1 cellular context compared by ENCODE assay signal in the genomic region with DNA sequence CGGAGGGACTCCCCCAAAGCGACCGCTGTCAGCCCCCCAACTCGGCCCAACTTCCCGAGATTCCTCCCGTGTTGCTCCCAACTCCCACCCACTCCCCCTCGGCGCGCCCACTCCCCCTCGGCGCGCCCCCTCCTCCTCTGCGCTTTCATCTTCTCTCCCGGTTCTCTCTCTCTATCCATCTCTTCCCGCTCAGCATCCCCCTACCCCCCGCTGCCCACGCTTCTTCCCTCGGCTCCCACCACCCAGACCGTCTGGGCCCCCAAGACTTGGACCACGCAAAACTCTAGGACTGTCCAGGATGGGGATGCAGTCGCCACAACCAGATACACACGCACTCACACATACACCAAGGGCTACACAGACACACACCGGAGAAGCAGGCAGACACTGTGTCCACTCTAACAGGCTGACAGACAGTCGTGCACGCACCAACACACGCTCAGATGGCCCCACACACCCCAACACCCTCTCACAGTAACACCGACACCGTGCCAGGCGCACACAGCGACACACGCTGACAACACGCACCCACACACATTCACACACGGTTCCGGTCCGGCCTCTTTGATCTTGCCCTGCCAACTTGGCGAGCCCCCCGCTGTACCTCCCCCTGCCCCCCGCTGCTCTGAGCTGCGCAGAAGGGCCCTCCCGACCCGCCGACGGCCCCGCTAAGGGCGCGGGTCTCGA.
TF ChIP-seq lines count a peak whose summit lies in the region.

No MANE protein-coding gene starts in this region.

TF ChIP-seq in HEK293, 187 proteins besides CTCF, POLR2A, EP300 and RAD21 (continued from another document and continues in another):
- TF ChIP-seq, protein P1, sequence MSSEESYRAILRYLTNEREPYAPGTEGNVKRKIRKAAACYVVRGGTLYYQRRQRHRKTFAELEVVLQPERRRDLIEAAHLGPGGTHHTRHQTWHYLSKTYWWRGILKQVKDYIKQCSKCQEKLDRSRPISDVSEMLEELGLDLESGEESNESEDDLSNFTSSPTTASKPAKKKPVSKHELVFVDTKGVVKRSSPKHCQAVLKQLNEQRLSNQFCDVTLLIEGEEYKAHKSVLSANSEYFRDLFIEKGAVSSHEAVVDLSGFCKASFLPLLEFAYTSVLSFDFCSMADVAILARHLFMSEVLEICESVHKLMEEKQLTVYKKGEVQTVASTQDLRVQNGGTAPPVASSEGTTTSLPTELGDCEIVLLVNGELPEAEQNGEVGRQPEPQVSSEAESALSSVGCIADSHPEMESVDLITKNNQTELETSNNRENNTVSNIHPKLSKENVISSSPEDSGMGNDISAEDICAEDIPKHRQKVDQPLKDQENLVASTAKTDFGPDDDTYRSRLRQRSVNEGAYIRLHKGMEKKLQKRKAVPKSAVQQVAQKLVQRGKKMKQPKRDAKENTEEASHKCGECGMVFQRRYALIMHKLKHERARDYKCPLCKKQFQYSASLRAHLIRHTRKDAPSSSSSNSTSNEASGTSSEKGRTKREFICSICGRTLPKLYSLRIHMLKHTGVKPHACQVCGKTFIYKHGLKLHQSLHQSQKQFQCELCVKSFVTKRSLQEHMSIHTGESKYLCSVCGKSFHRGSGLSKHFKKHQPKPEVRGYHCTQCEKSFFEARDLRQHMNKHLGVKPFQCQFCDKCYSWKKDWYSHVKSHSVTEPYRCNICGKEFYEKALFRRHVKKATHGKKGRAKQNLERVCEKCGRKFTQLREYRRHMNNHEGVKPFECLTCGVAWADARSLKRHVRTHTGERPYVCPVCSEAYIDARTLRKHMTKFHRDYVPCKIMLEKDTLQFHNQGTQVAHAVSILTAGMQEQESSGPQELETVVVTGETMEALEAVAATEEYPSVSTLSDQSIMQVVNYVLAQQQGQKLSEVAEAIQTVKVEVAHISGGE (tag by site-specific recombination; conservative IDR thresholded peaks at IDR 0.05; ENCODE audit: low read depth) = no peak; the same call in 1 of the 2 replicates
- TF ChIP-seq ZEB2 (tag by site-specific recombination; IDR thresholded peaks at IDR 0.05) (peak; percentile 75; the same call in 1 of the 2 replicates), YY2 (tag by site-specific recombination; IDR thresholded peaks at IDR 0.05) (no peak), KLF7 (tag by site-specific recombination; IDR thresholded peaks at IDR 0.05; ENCODE audit: borderline replicate concordance) (no peak), ZNF837 (tag by site-specific recombination; IDR thresholded peaks at IDR 0.05) (no peak), ZNF148 (tag by site-specific recombination; IDR thresholded peaks at IDR 0.05; ENCODE audit: borderline replicate concordance) (no peak), ZNF426 (tag by site-specific recombination; IDR thresholded peaks at IDR 0.05) (no peak), ZNF157 (tag by site-specific recombination; IDR thresholded peaks at IDR 0.05) (no peak), ZNF10 (tag by site-specific recombination; IDR thresholded peaks at IDR 0.05) (no peak), IKZF3 (tag by site-specific recombination; IDR thresholded peaks at IDR 0.05) (no peak), ZNF133 (tag by site-specific recombination; IDR thresholded peaks at IDR 0.05) (peak; percentile 93), RBAK (tag by site-specific recombination; IDR thresholded peaks at IDR 0.05) (no peak), ZNF624 (tag by site-specific recombination; IDR thresholded peaks at IDR 0.05) (no peak), ZNF555 (tag by site-specific recombination; conservative IDR thresholded peaks at IDR 0.05) (no peak), ZBTB49 (tag by site-specific recombination; IDR thresholded peaks at IDR 0.05; ENCODE audit: low read depth) (no peak), ZNF473 (tag by site-specific recombination; IDR thresholded peaks at IDR 0.05) (no peak), ZNF707 (tag by site-specific recombination; IDR thresholded peaks at IDR 0.05) (no peak), ZFHX2 (tag by site-specific recombination; conservative IDR thresholded peaks at IDR 0.05) (peak; percentile 77), SP2 (tag by site-specific recombination; IDR thresholded peaks at IDR 0.05) (no peak), BCL6B (tag by site-specific recombination; IDR thresholded peaks at IDR 0.05) (no peak), ZNF639 (tag by site-specific recombination; IDR thresholded peaks at IDR 0.05) (no peak), ZNF350 (tag by site-specific recombination; IDR thresholded peaks at IDR 0.05) (no peak), ZNF449 (tag by site-specific recombination; IDR thresholded peaks at IDR 0.05) (no peak), GLIS1 (tag by site-specific recombination; IDR thresholded peaks at IDR 0.05) (0 out of 2 replicates have a peak, but pooled peaks have one; percentile 33), ZNF121 (tag by site-specific recombination; IDR thresholded peaks at IDR 0.05) (0 out of 2 replicates have a peak, but pooled peaks have one; percentile 9), ZNF670 (tag by site-specific recombination; IDR thresholded peaks at IDR 0.05; ENCODE audit: low read depth) (no peak), REPIN1 (tag by site-specific recombination; IDR thresholded peaks at IDR 0.05; ENCODE audit: low read depth) (no peak; the same call in 1 of the 2 replicates), ZNF311 (tag by site-specific recombination; IDR thresholded peaks at IDR 0.05; ENCODE audit: borderline replicate concordance) (no peak), ZNF221 (tag by site-specific recombination; IDR thresholded peaks at IDR 0.05; ENCODE audit: borderline replicate concordance) (no peak), ZNF394 (tag by site-specific recombination; IDR thresholded peaks at IDR 0.05; ENCODE audit: borderline replicate concordance) (no peak), ZNF544 (tag by site-specific recombination; IDR thresholded peaks at IDR 0.05) (no peak), ZFP37 (tag by site-specific recombination; IDR thresholded peaks at IDR 0.05) (no peak), SALL2 (tag by site-specific recombination; IDR thresholded peaks at IDR 0.05; ENCODE audit: borderline replicate concordance) (no peak), ZNF585B (tag by site-specific recombination; IDR thresholded peaks at IDR 0.05) (no peak), ZNF561 (tag by site-specific recombination; IDR thresholded peaks at IDR 0.05; ENCODE audit: borderline replicate concordance) (no peak), ZNF48 (tag by site-specific recombination; IDR thresholded peaks at IDR 0.05) (no peak)
- TF ChIP-seq, protein P2, sequence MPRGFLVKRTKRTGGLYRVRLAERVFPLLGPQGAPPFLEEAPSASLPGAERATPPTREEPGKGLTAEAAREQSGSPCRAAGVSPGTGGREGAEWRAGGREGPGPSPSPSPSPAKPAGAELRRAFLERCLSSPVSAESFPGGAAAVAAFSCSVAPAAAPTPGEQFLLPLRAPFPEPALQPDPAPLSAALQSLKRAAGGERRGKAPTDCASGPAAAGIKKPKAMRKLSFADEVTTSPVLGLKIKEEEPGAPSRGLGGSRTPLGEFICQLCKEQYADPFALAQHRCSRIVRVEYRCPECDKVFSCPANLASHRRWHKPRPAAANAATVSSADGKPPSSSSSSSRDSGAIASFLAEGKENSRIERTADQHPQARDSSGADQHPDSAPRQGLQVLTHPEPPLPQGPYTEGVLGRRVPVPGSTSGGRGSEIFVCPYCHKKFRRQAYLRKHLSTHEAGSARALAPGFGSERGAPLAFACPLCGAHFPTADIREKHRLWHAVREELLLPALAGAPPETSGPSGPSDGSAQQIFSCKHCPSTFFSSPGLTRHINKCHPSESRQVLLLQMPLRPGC (tag by site-specific recombination; IDR thresholded peaks at IDR 0.05) = peak; percentile 16; the same call in 1 of the 2 replicates
- TF ChIP-seq, protein P3, sequence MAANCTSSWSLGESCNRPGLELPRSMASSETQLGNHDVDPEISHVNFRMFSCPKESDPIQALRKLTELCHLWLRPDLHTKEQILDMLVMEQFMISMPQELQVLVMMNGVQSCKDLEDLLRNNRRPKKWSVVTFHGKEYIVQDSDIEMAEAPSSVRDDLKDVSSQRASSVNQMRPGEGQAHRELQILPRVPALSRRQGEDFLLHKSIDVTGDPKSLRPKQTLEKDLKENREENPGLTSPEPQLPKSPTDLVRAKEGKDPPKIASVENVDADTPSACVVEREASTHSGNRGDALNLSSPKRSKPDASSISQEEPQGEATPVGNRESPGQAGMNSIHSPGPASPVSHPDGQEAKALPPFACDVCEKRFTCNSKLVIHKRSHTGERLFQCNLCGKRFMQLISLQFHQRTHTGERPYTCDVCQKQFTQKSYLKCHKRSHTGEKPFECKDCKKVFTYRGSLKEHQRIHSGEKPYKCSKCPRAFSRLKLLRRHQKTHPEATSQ (tag by site-specific recombination; IDR thresholded peaks at IDR 0.05) = no peak
- TF ChIP-seq, protein P4, sequence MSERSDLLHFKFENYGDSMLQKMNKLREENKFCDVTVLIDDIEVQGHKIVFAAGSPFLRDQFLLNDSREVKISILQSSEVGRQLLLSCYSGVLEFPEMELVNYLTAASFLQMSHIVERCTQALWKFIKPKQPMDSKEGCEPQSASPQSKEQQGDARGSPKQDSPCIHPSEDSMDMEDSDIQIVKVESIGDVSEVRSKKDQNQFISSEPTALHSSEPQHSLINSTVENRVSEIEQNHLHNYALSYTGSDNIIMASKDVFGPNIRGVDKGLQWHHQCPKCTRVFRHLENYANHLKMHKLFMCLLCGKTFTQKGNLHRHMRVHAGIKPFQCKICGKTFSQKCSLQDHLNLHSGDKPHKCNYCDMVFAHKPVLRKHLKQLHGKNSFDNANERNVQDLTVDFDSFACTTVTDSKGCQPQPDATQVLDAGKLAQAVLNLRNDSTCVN (tag by site-specific recombination; optimal IDR thresholded peaks at IDR 0.05) = peak; percentile 83
- TF ChIP-seq, protein P5, sequence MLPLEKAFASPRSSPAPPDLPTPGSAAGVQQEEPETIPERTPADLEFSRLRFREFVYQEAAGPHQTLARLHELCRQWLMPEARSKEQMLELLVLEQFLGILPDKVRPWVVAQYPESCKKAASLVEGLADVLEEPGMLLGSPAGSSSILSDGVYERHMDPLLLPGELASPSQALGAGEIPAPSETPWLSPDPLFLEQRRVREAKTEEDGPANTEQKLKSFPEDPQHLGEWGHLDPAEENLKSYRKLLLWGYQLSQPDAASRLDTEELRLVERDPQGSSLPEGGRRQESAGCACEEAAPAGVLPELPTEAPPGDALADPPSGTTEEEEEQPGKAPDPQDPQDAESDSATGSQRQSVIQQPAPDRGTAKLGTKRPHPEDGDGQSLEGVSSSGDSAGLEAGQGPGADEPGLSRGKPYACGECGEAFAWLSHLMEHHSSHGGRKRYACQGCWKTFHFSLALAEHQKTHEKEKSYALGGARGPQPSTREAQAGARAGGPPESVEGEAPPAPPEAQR (tag by site-specific recombination; IDR thresholded peaks at IDR 0.05) = no peak
